ENCODE assay signal across 8 cellular contexts in genomic region chr6:28335564-28336283, GRCh38. TPM values are rescaled to one million over a fixed set of nuclear protein-coding genes. Genes with fewer than 3 reads are reported as not detected.
DNase-seq lines count a peak whose midpoint lies in the region; ATAC-seq and TF ChIP-seq lines count a peak whose summit lies in the region.

TSS of gene ZSCAN31 (minus strand) at chr6:28336148. CDS start at chr6:28329683, 6,465 bp downstream.

- TF ChIP-seq CTCF in coronary artery (IDR thresholded peaks at IDR 0.05): no peak

- peaks cover 4% of the 10 kb centered on the region for H3K27me3 Mint-ChIP-seq in activated CD4-positive, alpha-beta T cell treated with anti-CD3 and anti-CD28 coated beads, Interleukin-2, amount 10 ng/mL, durations not matched to agents 24 days and 14 days

- H3K27me3 ChIP-seq in layer of hippocampus (ENCODE audit: control insufficient read depth, insufficient read depth, low read length): no peaks in the 10 kb centered on the region

- no peak within 1 kb of the TSS for H3K27ac Mint-ChIP-seq in activated CD4-positive, alpha-beta T cell treated with anti-CD3 and anti-CD28 coated beads, Interleukin-2, amount 10 ng/mL, durations not matched to agents 24 days and 14 days

- DNase-seq in ACHN (peak; percentile 96), NCI-H446 (lab: John Stamatoyannopoulos, UW) (peak; percentile 85 to 94), coronary artery (ENCODE audit: low spot score) (peak; percentile 99)
- peak; percentile 89 for DNase-seq in activated CD4-positive, alpha-beta T cell treated with anti-CD3 and anti-CD28 coated beads, Interleukin-2, amount 10 ng/mL, durations not matched to agents 24 days and 14 days
- peak; percentile 55 to 72 for DNase-seq in stimulated activated CD4-positive, alpha-beta T cell treated with anti-CD3 and anti-CD28 coated beads, Interleukin-1b, Interleukin-23, amount 100 ng/mL, for 4 hours (ENCODE audit: low read depth in 2 of 2)

- no peaks in the 10 kb centered on the region for H3K36me3 Mint-ChIP-seq in activated CD4-positive, alpha-beta T cell treated with anti-CD3 and anti-CD28 coated beads, Interleukin-2, amount 10 ng/mL, durations not matched to agents 24 days and 14 days (ENCODE audit: low read depth)

- H3K4me3 ChIP-seq in coronary artery: peak within 1 kb of the TSS; percentile 81

- intact Hi-C loops in activated CD4-positive, alpha-beta T cell treated with anti-CD3 and anti-CD28 coated beads, Interleukin-2, amount 10 ng/mL, durations not matched to agents 24 days and 14 days (cut with micrococcal nuclease): loop anchor here (1.0 to 5.0 kb wide), 2 partner anchors 14 to 113 kb away; partner anchors contain the start of gene ZKSCAN3

- H3K4me1 Mint-ChIP-seq in activated CD4-positive, alpha-beta T cell treated with anti-CD3 and anti-CD28 coated beads, Interleukin-2, amount 10 ng/mL, durations not matched to agents 24 days and 14 days: peaks cover 3% of the 10 kb centered on the region

- peak within 1 kb of the TSS; percentile 95 to 97 for H3K27ac ChIP-seq in coronary artery
- H3K27ac ChIP-seq in layer of hippocampus (ENCODE audit: low read depth, low read length): peak within 1 kb of the TSS; percentile 94

- in situ Hi-C loops in ACHN (cut with HindIII; ENCODE audit: low pct_ligation_motif_present, low pct_unique_long_range_greater_than_20kb, low sequenced_read_pairs): no loop called here

- peaks cover 7% of the 10 kb centered on the region for H3K9me3 Mint-ChIP-seq in activated CD4-positive, alpha-beta T cell treated with anti-CD3 and anti-CD28 coated beads, Interleukin-2, amount 10 ng/mL, durations not matched to agents 24 days and 14 days

- H3K4me3 Mint-ChIP-seq in activated CD4-positive, alpha-beta T cell treated with anti-CD3 and anti-CD28 coated beads, Interleukin-2, amount 10 ng/mL, durations not matched to agents 24 days and 14 days: no peak within 1 kb of the TSS

- ATAC-seq in GM18909 (IDR thresholded peaks at IDR 0.05; ENCODE audit: poor library complexity, unreplicated experiment) (peak; percentile 88), HG03139 (IDR thresholded peaks at IDR 0.05; ENCODE audit: unreplicated experiment) (peak; percentile 75)

RNA-seq across cellular contexts. Expression of gene ZSCAN31, which starts in this region (rescaled TPM):
- 0.54 and 0.79 TPM in 2 replicates for total RNA-seq in activated CD4-positive, alpha-beta T cell treated with anti-CD3 and anti-CD28 coated beads, Interleukin-2, amount 10 ng/mL, durations not matched to agents 24 days and 14 days

Comparison
In these comparisons a context has a peak if more than half of its experiments do, and no peak if none do; other contexts are left out.
1. Peak in every context shown above with its lines: DNase-seq, ATAC-seq, H3K4me3 ChIP-seq and H3K27ac ChIP-seq.
2. Peak in DNase-seq in activated CD4-positive, alpha-beta T cell treated with anti-CD3 and anti-CD28 coated beads, Interleukin-2, amount 10 ng/mL, durations not matched to agents 24 days and 14 days; RNA of the gene not detected or under 1 TPM.